Comparison of ENCODE assay signal across 9 cellular contexts in the genomic region with DNA sequence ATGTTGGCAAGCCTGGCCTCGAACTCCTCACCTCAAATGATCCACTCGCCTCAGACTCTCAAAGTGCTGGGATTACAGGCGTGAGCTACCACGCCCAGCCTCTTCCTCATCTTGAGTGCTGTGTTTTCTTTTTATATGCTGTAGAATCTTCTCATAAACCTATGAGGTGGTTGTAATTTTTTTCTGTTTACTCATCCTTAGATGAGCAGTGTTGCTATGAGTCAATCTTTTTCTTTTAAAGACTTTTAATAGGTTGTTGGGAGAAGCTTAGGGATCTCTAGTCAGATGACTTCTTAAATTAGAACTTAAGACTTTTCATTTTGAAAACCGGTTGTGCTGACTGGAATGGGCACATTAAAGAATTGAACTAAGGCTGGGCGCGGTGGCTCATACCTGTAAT. TPM values are rescaled to one million over a fixed set of nuclear protein-coding genes. Genes with fewer than 3 reads are reported as not detected.
DNase-seq lines count a peak whose midpoint lies in the region; ATAC-seq and TF ChIP-seq lines count a peak whose summit lies in the region.
"Had no signal": no experiment of that assay in that cellular context is flagged by ENCODE, and none has a peak within 500 bp of the region (broad histone marks: within the 10 kb centered on the region; RNA-seq: fewer than 3 reads in every experiment).

No MANE protein-coding gene starts in this region.

- H3K27me3 ChIP-seq in vagina (no peaks in the 10 kb centered on the region), H9 (ENCODE audit: insufficient read depth, low read length) (no peaks in the 10 kb centered on the region), Caco-2 (replicated peaks; ENCODE audit: control insufficient read depth, insufficient read depth, low read length) (no peaks in the 10 kb centered on the region)

- H3K27ac ChIP-seq in vagina (peak overlapping the region; percentile 31), H9 (ENCODE audit: insufficient read length, low read depth, low read length) (no peak overlapping the region)

- no peak overlapping the region for H2BK12ac ChIP-seq in H9 (ENCODE audit: insufficient read length, low read depth, low read length)

- H4K5ac ChIP-seq in H9 (ENCODE audit: insufficient read length, low read depth, low read length) = no peak overlapping the region

- no peaks in the 10 kb centered on the region for H3K23me2 ChIP-seq in H9 (ENCODE audit: insufficient read length, low read depth, low read length, poor library complexity, severe bottlenecking)

- H3K9me3 ChIP-seq in vagina (no peaks in the 10 kb centered on the region), H9 (ENCODE audit: control insufficient read depth, low read depth, low read length) (no peaks in the 10 kb centered on the region), Caco-2 (no peaks in the 10 kb centered on the region)

- H2BK5ac ChIP-seq in H9 (ENCODE audit: insufficient read length, low read length) = no peak overlapping the region

- no peak overlapping the region for H3K14ac ChIP-seq in H9 (ENCODE audit: insufficient read depth, low read length)

- no peaks in the 10 kb centered on the region for H3K36me3 ChIP-seq in vagina
- H3K36me3 ChIP-seq in Caco-2 (ENCODE audit: control insufficient read depth, insufficient read depth, low read length) = no peaks in the 10 kb centered on the region

- H3K4me2 ChIP-seq in H9 (ENCODE audit: insufficient read depth, insufficient read length, low read length) = no peak overlapping the region

- H3T11ph ChIP-seq in H9 (ENCODE audit: low read length) = no peak overlapping the region

- no peak for DNase-seq in stimulated activated naive CD8-positive, alpha-beta T cell treated with anti-CD3 and anti-CD28 coated beads, Interleukin-15, Interleukin-2, amounts not matched to agents 100 U/mL and 50 U/mL, for 24 hours
- DNase-seq in SW480 (ENCODE audit: low spot score) = peak; percentile 36
- DNase-seq in fibroblast of gingiva (ENCODE audit: low read depth) = peak; percentile 29
- DNase-seq in vagina (ENCODE audit: extremely low spot score in 2 of 2) = no peak
- DNase-seq in H9 = no peak
- no peak for DNase-seq in posterior cingulate gyrus
- DNase-seq in Caco-2 = no peak
- DNase-seq: nucleus accumbens had no signal

- ATAC-seq in stimulated activated naive CD8-positive, alpha-beta T cell treated with anti-CD3 and anti-CD28 coated beads, Interleukin-15, Interleukin-2, amounts not matched to agents 100 U/mL and 50 U/mL, for 24 hours = no peak

- H3K79me2 ChIP-seq in H9 (ENCODE audit: insufficient read depth, low read length) = no peaks in the 10 kb centered on the region

- H2BK120ac ChIP-seq in H9 (ENCODE audit: low read depth, low read length, poor library complexity, severe bottlenecking) = no peak overlapping the region

- no CpG with 5 or more reads among the region's 7 CpGs for WGBS in H9 (ENCODE audit: extremely low coverage, insufficient read length, low lambda C conversion rate)

- H4K8ac ChIP-seq in H9 (replicated peaks; ENCODE audit: insufficient read length, low read depth, low read length) = no peak overlapping the region

- no peak overlapping the region for H2AFZ ChIP-seq in H9 (ENCODE audit: low read length)

- no peak overlapping the region for H3K9ac ChIP-seq in H9 (ENCODE audit: extremely low read depth, insufficient read length, low read length)

- H3K27ac Mint-ChIP-seq in stimulated activated naive CD8-positive, alpha-beta T cell treated with anti-CD3 and anti-CD28 coated beads, Interleukin-15, Interleukin-2, amounts not matched to agents 100 ng/mL and 50 ng/mL, for 24 hours = peak overlapping the region; percentile 33
- no peak overlapping the region for H3K27ac Mint-ChIP-seq in H9
- no peak overlapping the region for H3K27ac Mint-ChIP-seq in Caco-2 (ENCODE audit: unreplicated experiment)

- H2BK20ac ChIP-seq in H9 (ENCODE audit: low read depth, low read length, poor library complexity, severe bottlenecking) = no peak overlapping the region

- no peak overlapping the region for H4K91ac ChIP-seq in H9 (ENCODE audit: insufficient read length, low read depth, low read length)

- TF ChIP-seq POLR2A in vagina (IDR thresholded peaks at IDR 0.05) = no peak

- intact Hi-C loops in vagina (cut with DNase I) (no loop called here), posterior cingulate gyrus (cut with DNase I) (no loop called here), Caco-2 (cut with micrococcal nuclease; ENCODE audit: unreplicated experiment) (no loop called here)

- H3K79me1 ChIP-seq in H9 (ENCODE audit: insufficient read depth, low read depth, low read length, poor library complexity, severe bottlenecking) = no peaks in the 10 kb centered on the region

- H3K9me3 Mint-ChIP-seq in stimulated activated naive CD8-positive, alpha-beta T cell treated with anti-CD3 and anti-CD28 coated beads, Interleukin-15, Interleukin-2, amounts not matched to agents 100 ng/mL and 50 ng/mL, for 24 hours = no peaks in the 10 kb centered on the region
- no peaks in the 10 kb centered on the region for H3K9me3 Mint-ChIP-seq in H9
- H3K9me3 Mint-ChIP-seq in Caco-2 (ENCODE audit: unreplicated experiment) = no peaks in the 10 kb centered on the region

- no peaks in the 10 kb centered on the region for H3K27me3 Mint-ChIP-seq in stimulated activated naive CD8-positive, alpha-beta T cell treated with anti-CD3 and anti-CD28 coated beads, Interleukin-15, Interleukin-2, amounts not matched to agents 100 ng/mL and 50 ng/mL, for 24 hours
- H3K27me3 Mint-ChIP-seq in H9 (ENCODE audit: low read depth) (no peaks in the 10 kb centered on the region), Caco-2 (ENCODE audit: insufficient read depth, unreplicated experiment) (no peaks in the 10 kb centered on the region)

- H3K4me1 ChIP-seq in vagina = no peaks in the 10 kb centered on the region
- no peaks in the 10 kb centered on the region for H3K4me1 ChIP-seq in H9 (ENCODE audit: insufficient read depth, low read length)
- H3K4me1 ChIP-seq in Caco-2 = no peaks in the 10 kb centered on the region

- H3K4me3 ChIP-seq in vagina (no peak overlapping the region), Caco-2 (ENCODE audit: low read depth, low read length) (no peak overlapping the region)

- no peak overlapping the region for H2BK15ac ChIP-seq in H9 (ENCODE audit: low read depth, low read length)

- CTCF ChIA-PET in Caco-2 (lab: Charles Lee) = no interaction called here

- H3K36me3 Mint-ChIP-seq in stimulated activated naive CD8-positive, alpha-beta T cell treated with anti-CD3 and anti-CD28 coated beads, Interleukin-15, Interleukin-2, amounts not matched to agents 100 ng/mL and 50 ng/mL, for 24 hours (ENCODE audit: low read depth) = no peaks in the 10 kb centered on the region
- H3K36me3 Mint-ChIP-seq in H9 (ENCODE audit: insufficient read depth in 1 of 3, low read depth in 3 of 3) = no peaks in the 10 kb centered on the region; a peak in 1 of 7 replicates
- peaks cover 6% of the 10 kb centered on the region for H3K36me3 Mint-ChIP-seq in Caco-2 (ENCODE audit: insufficient read depth, unreplicated experiment)

- no peak overlapping the region for H3K18ac ChIP-seq in H9 (ENCODE audit: insufficient read length, low read depth, low read length)

- peaks cover 42% of the 10 kb centered on the region for H3K4me1 Mint-ChIP-seq in stimulated activated naive CD8-positive, alpha-beta T cell treated with anti-CD3 and anti-CD28 coated beads, Interleukin-15, Interleukin-2, amounts not matched to agents 100 ng/mL and 50 ng/mL, for 24 hours (ENCODE audit: low read depth)
- H3K4me1 Mint-ChIP-seq in H9 (peaks cover 4 to 5% of the 10 kb centered on the region in 2 experiments; a peak in 2 of 4 replicates), Caco-2 (ENCODE audit: low read depth, unreplicated experiment) (no peaks in the 10 kb centered on the region)

- no peak for TF ChIP-seq CTCF in vagina (IDR thresholded peaks at IDR 0.05)
- no peak for TF ChIP-seq CTCF in H9 (conservative IDR thresholded peaks at IDR 0.05)
- no peak for TF ChIP-seq CTCF in Caco-2 (IDR thresholded peaks at IDR 0.05; ENCODE audit: insufficient read depth in 1 of 2, low read depth in 1 of 2, low read length in 1 of 2, severe bottlenecking in 1 of 2, unreplicated experiment in 1 of 2)

- H3K23ac ChIP-seq in H9 (ENCODE audit: insufficient read length, low read depth, low read length) = no peak overlapping the region

- POLR2A ChIA-PET in Caco-2 (lab: Charles Lee) = no interaction called here

- no peaks in the 10 kb centered on the region for H4K20me1 ChIP-seq in H9 (ENCODE audit: control insufficient read depth, insufficient read depth, insufficient read length)

- no peak overlapping the region for H2AK5ac ChIP-seq in H9 (ENCODE audit: insufficient read length, low read length)

- no peak overlapping the region for H3K4me3 Mint-ChIP-seq in stimulated activated naive CD8-positive, alpha-beta T cell treated with anti-CD3 and anti-CD28 coated beads, Interleukin-15, Interleukin-2, amounts not matched to agents 100 ng/mL and 50 ng/mL, for 24 hours
- no peak overlapping the region for H3K4me3 Mint-ChIP-seq in H9
- H3K4me3 Mint-ChIP-seq in Caco-2 (ENCODE audit: unreplicated experiment) = no peak overlapping the region

- no peak overlapping the region for H3K56ac ChIP-seq in H9 (ENCODE audit: insufficient read length, low read depth, low read length)

- no TSS peak for BruUV-seq in Caco-2 (replicated peaks; lab: Mats Ljungman, UMichigan)

- H3K4ac ChIP-seq in H9 (ENCODE audit: low read depth, low read length) = no peak overlapping the region

RNA-seq across cellular contexts. Expression of a gene that starts 8.7 kb away (rescaled TPM):
- total RNA-seq in vagina (48.6 TPM), H9 (2021) (29.1 and 30.6 TPM in 2 replicates), Caco-2 (2022) (39.7 and 50.8 TPM in 2 replicates)

Comparison
In these comparisons a context has a peak if more than half of its experiments do, and no peak if none do; other contexts are left out.
1. DNase-seq: peak in SW480 (single experiment) and fibroblast of gingiva (single experiment); none in stimulated activated naive CD8-positive, alpha-beta T cell treated with anti-CD3 and anti-CD28 coated beads, Interleukin-15, Interleukin-2, amounts not matched to agents 100 U/mL and 50 U/mL, for 24 hours (single experiment), vagina (0 of 2), H9 (single experiment), posterior cingulate gyrus (0 of 10) and Caco-2 (0 of 2).